In the genomic region with DNA sequence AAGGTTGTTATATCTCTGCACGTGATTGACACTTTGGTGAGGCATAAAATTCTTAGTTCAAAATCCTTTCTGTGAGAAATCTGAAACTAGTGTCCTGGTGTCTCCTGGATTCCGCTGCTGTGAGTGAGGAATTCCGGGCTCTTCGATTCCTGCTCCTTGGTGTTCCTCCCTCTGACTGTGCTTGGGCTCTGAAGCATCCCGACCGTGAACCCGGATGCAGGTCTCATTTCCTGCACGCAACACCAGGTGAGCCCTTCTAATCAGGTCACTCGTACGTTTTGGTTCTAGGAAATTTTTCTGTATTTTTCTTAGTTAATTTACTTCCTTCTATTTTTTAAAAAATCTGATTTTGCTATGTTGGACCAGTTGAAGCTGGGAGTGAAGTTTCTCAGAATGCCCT, we compare ENCODE assay signal across 18 cellular contexts.
DNase-seq lines count a peak whose midpoint lies in the region; ATAC-seq and TF ChIP-seq lines count a peak whose summit lies in the region.
"Had no signal": no experiment of that assay in that cellular context is flagged by ENCODE, and none has a peak within 500 bp of the region (broad histone marks: within the 10 kb centered on the region; RNA-seq: fewer than 3 reads in every experiment).

No MANE protein-coding gene starts in this region.

- peak overlapping the region; percentile 88 for H3K27ac Mint-ChIP-seq in activated CD4-positive, alpha-beta T cell treated with anti-CD3 and anti-CD28 coated beads, Interleukin-2, amount 10 ng/mL, durations not matched to agents 7 days and 5 days
- H3K27ac Mint-ChIP-seq in activated CD4-positive, alpha-beta T cell treated with anti-CD3 and anti-CD28 coated beads for 36 hours: no peak overlapping the region
- H3K27ac Mint-ChIP-seq in effector memory CD8-positive, alpha-beta T cell: peak overlapping the region; percentile 70 to 90
- H3K27ac Mint-ChIP-seq in Caco-2 (ENCODE audit: unreplicated experiment): no peak overlapping the region

- TF ChIP-seq CTCF in Peyer's patch (IDR thresholded peaks at IDR 0.05) (no peak), testis (IDR thresholded peaks at IDR 0.05) (no peak), Caco-2 (IDR thresholded peaks at IDR 0.05; ENCODE audit: insufficient read depth in 1 of 2, low read depth in 1 of 2, low read length in 1 of 2, severe bottlenecking in 1 of 2, unreplicated experiment in 1 of 2) (no peak)

- no peaks in the 10 kb centered on the region for H3K36me3 ChIP-seq in Peyer's patch
- no peaks in the 10 kb centered on the region for H3K36me3 ChIP-seq in testis (ENCODE audit: low read depth, missing control alignments)
- H3K36me3 ChIP-seq in Caco-2 (ENCODE audit: control insufficient read depth, insufficient read depth, low read length): no peaks in the 10 kb centered on the region
- H3K36me3 ChIP-seq: ascending aorta, colonic mucosa, HAP-1, thoracic aorta had no signal

- no peak overlapping the region for H3K4me3 ChIP-seq in Peyer's patch
- no peak overlapping the region for H3K4me3 ChIP-seq in testis
- H3K4me3 ChIP-seq in Caco-2 (ENCODE audit: low read depth, low read length): no peak overlapping the region
- H3K4me3 ChIP-seq: ascending aorta, colonic mucosa, HAP-1, thoracic aorta had no signal

- BruUV-seq in Caco-2 (replicated peaks; lab: Mats Ljungman, UMichigan): no TSS peak

- no peaks in the 10 kb centered on the region for H3K9me3 ChIP-seq in Peyer's patch
- H3K9me3 ChIP-seq in testis: no peaks in the 10 kb centered on the region
- no peaks in the 10 kb centered on the region for H3K9me3 ChIP-seq in Caco-2
- H3K9me3 ChIP-seq: ascending aorta, colonic mucosa, HAP-1, thoracic aorta had no signal

- H3K27me3 ChIP-seq in Peyer's patch: no peaks in the 10 kb centered on the region
- no peaks in the 10 kb centered on the region for H3K27me3 ChIP-seq in testis
- no peaks in the 10 kb centered on the region for H3K27me3 ChIP-seq in Caco-2 (replicated peaks; ENCODE audit: control insufficient read depth, insufficient read depth, low read length)
- H3K27me3 ChIP-seq: ascending aorta, colonic mucosa had no signal

- H3K9me3 Mint-ChIP-seq in activated CD4-positive, alpha-beta T cell treated with anti-CD3 and anti-CD28 coated beads, Interleukin-2, amount 10 ng/mL, durations not matched to agents 7 days and 5 days: no peaks in the 10 kb centered on the region
- H3K9me3 Mint-ChIP-seq in activated CD4-positive, alpha-beta T cell treated with anti-CD3 and anti-CD28 coated beads for 36 hours (ENCODE audit: low read depth): no peaks in the 10 kb centered on the region
- no peaks in the 10 kb centered on the region for H3K9me3 Mint-ChIP-seq in effector memory CD8-positive, alpha-beta T cell
- H3K9me3 Mint-ChIP-seq in Caco-2 (ENCODE audit: unreplicated experiment): peaks cover under 1% of the 10 kb centered on the region

- intact Hi-C loops in activated CD4-positive, alpha-beta T cell treated with anti-CD3 and anti-CD28 coated beads for 36 hours (cut with DNase I, micrococcal nuclease): no loop called here
- intact Hi-C loops in testis (cut with DNase I; ENCODE audit: low total_unique reads) (no loop called here), Caco-2 (cut with micrococcal nuclease; ENCODE audit: unreplicated experiment) (no loop called here)

- H3K27me3 Mint-ChIP-seq in activated CD4-positive, alpha-beta T cell treated with anti-CD3 and anti-CD28 coated beads, Interleukin-2, amount 10 ng/mL, durations not matched to agents 7 days and 5 days: no peaks in the 10 kb centered on the region
- no peaks in the 10 kb centered on the region for H3K27me3 Mint-ChIP-seq in activated CD4-positive, alpha-beta T cell treated with anti-CD3 and anti-CD28 coated beads for 36 hours
- no peaks in the 10 kb centered on the region for H3K27me3 Mint-ChIP-seq in effector memory CD8-positive, alpha-beta T cell
- H3K27me3 Mint-ChIP-seq in Caco-2 (ENCODE audit: insufficient read depth, unreplicated experiment): no peaks in the 10 kb centered on the region

- ATAC-seq in activated CD4-positive, alpha-beta T cell treated with anti-CD3 and anti-CD28 coated beads for 36 hours: no peak
- ATAC-seq in effector memory CD8-positive, alpha-beta T cell (replicated peaks): peak; percentile 17
- ATAC-seq in HG02571 (IDR thresholded peaks at IDR 0.05; ENCODE audit: unreplicated experiment): no peak

- 92 to 96% methylated on average over 9 to 10 of the region's 10 CpGs for WGBS in testis, 2 donors

- H3K27ac ChIP-seq in Peyer's patch (peak overlapping the region in 3 of 4 donors; percentile 10 to 38 (median 32)), testis (no peak overlapping the region)
- H3K27ac ChIP-seq: ascending aorta, colonic mucosa, thoracic aorta had no signal

- H3K36me3 Mint-ChIP-seq in activated CD4-positive, alpha-beta T cell treated with anti-CD3 and anti-CD28 coated beads, Interleukin-2, amount 10 ng/mL, durations not matched to agents 7 days and 5 days (ENCODE audit: low read depth): peaks cover 8% of the 10 kb centered on the region
- H3K36me3 Mint-ChIP-seq in activated CD4-positive, alpha-beta T cell treated with anti-CD3 and anti-CD28 coated beads for 36 hours (ENCODE audit: low read depth): peaks cover 6% of the 10 kb centered on the region
- H3K36me3 Mint-ChIP-seq in effector memory CD8-positive, alpha-beta T cell (ENCODE audit: insufficient read depth): no peaks in the 10 kb centered on the region
- H3K36me3 Mint-ChIP-seq in Caco-2 (ENCODE audit: insufficient read depth, unreplicated experiment): no peaks in the 10 kb centered on the region

- peaks cover 0 to 3% (median 0%) of the 10 kb centered on the region in 4 donors for H3K4me1 ChIP-seq in Peyer's patch
- no peaks in the 10 kb centered on the region for H3K4me1 ChIP-seq in testis
- H3K4me1 ChIP-seq in Caco-2: no peaks in the 10 kb centered on the region
- H3K4me1 ChIP-seq: ascending aorta, colonic mucosa, HAP-1 had no signal

- H3K4me1 Mint-ChIP-seq in activated CD4-positive, alpha-beta T cell treated with anti-CD3 and anti-CD28 coated beads, Interleukin-2, amount 10 ng/mL, durations not matched to agents 7 days and 5 days: peaks cover 35% of the 10 kb centered on the region
- peaks cover 19% of the 10 kb centered on the region for H3K4me1 Mint-ChIP-seq in activated CD4-positive, alpha-beta T cell treated with anti-CD3 and anti-CD28 coated beads for 36 hours
- H3K4me1 Mint-ChIP-seq in effector memory CD8-positive, alpha-beta T cell (ENCODE audit: low read depth in 2 of 2): peaks cover 16 to 21% of the 10 kb centered on the region in 2 donors
- H3K4me1 Mint-ChIP-seq in Caco-2 (ENCODE audit: low read depth, unreplicated experiment): no peaks in the 10 kb centered on the region

- no peak for DNase-seq in activated CD4-positive, alpha-beta T cell treated with anti-CD3 and anti-CD28 coated beads, Interleukin-2, amount 10 ng/mL, durations not matched to agents 7 days and 5 days
- no peak for DNase-seq in activated CD4-positive, alpha-beta T cell treated with anti-CD3 and anti-CD28 coated beads for 36 hours
- DNase-seq in Peyer's patch: no peak
- no peak for DNase-seq in effector memory CD8-positive, alpha-beta T cell
- DNase-seq in testis: peak; percentile 12
- no peak for DNase-seq in Caco-2
- DNase-seq in OCI-M2 (lab: John Stamatoyannopoulos, UW; ENCODE audit: unreplicated experiment): no peak
- DNase-seq: colonic mucosa; erythroblast; mesendoderm; NCI-H1092; NCI-H2107; nucleus accumbens; stimulated activated CD4-positive, alpha-beta T cell treated with anti-CD3 and anti-CD28 coated beads, Interleukin-1b, Interleukin-23, amount 100 ng/mL, for 48 hours had no signal

- POLR2A ChIA-PET in activated CD4-positive, alpha-beta T cell treated with anti-CD3 and anti-CD28 coated beads, Interleukin-2, amount 10 ng/mL, durations not matched to agents 7 days and 5 days (lab: Charles Lee): no interaction called here
- POLR2A ChIA-PET in activated CD4-positive, alpha-beta T cell treated with anti-CD3 and anti-CD28 coated beads for 36 hours (lab: Charles Lee): no interaction called here
- POLR2A ChIA-PET in Caco-2 (lab: Charles Lee): no interaction called here

- no peak for TF ChIP-seq POLR2A in Peyer's patch (IDR thresholded peaks at IDR 0.05)
- TF ChIP-seq POLR2A in testis (IDR thresholded peaks at IDR 0.05): no peak

- CTCF ChIA-PET in activated CD4-positive, alpha-beta T cell treated with anti-CD3 and anti-CD28 coated beads, Interleukin-2, amount 10 ng/mL, durations not matched to agents 7 days and 5 days (lab: Charles Lee): no interaction called here
- CTCF ChIA-PET in activated CD4-positive, alpha-beta T cell treated with anti-CD3 and anti-CD28 coated beads for 36 hours (lab: Charles Lee): interaction anchor here (1.4 kb wide), 1 partner anchor 11 kb away, joined by 3 read pairs; no protein-coding TSS in a partner anchor
- CTCF ChIA-PET in Caco-2 (lab: Charles Lee): no interaction called here

- H3K4me3 Mint-ChIP-seq in activated CD4-positive, alpha-beta T cell treated with anti-CD3 and anti-CD28 coated beads, Interleukin-2, amount 10 ng/mL, durations not matched to agents 7 days and 5 days: peak overlapping the region; percentile 39
- H3K4me3 Mint-ChIP-seq in activated CD4-positive, alpha-beta T cell treated with anti-CD3 and anti-CD28 coated beads for 36 hours: no peak overlapping the region
- H3K4me3 Mint-ChIP-seq in effector memory CD8-positive, alpha-beta T cell: peak overlapping the region; percentile 56 to 80
- no peak overlapping the region for H3K4me3 Mint-ChIP-seq in Caco-2 (ENCODE audit: unreplicated experiment)

Comparison
In these comparisons a context has a peak if more than half of its experiments do, and no peak if none do; other contexts are left out.
1. H3K27ac Mint-ChIP-seq: peak in activated CD4-positive, alpha-beta T cell treated with anti-CD3 and anti-CD28 coated beads, Interleukin-2, amount 10 ng/mL, durations not matched to agents 7 days and 5 days (single experiment) and effector memory CD8-positive, alpha-beta T cell (2 of 2); none in activated CD4-positive, alpha-beta T cell treated with anti-CD3 and anti-CD28 coated beads for 36 hours (single experiment) and Caco-2 (single experiment).
2. H3K4me3 Mint-ChIP-seq: peak in activated CD4-positive, alpha-beta T cell treated with anti-CD3 and anti-CD28 coated beads, Interleukin-2, amount 10 ng/mL, durations not matched to agents 7 days and 5 days (single experiment) and effector memory CD8-positive, alpha-beta T cell (2 of 2); none in activated CD4-positive, alpha-beta T cell treated with anti-CD3 and anti-CD28 coated beads for 36 hours (single experiment) and Caco-2 (single experiment).
3. H3K27ac ChIP-seq: peak in Peyer's patch (3 of 4); none in testis (0 of 2).